Comparison of ENCODE assay signal across 8 cellular contexts in the genomic region with DNA sequence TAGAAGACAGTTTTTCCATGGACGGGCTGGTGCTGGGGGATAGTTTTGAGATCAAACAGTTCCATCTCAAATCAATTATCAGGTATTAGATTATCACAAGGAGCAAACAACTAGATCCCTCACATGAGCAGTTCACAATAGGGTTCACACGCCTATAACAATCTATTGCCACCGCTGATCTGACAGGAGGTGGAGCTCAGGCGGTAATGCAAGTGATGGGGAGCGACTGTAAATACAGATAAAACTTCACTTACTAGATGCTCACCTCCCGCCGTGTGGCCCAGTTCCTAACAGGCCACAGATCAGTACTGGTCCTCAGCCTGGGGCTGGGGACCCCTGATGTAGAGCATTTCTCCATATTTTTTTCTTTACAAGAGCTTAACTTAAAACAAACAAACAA.
"Had no signal": no experiment of that assay in that cellular context is flagged by ENCODE, and none has a peak within 500 bp of the region (broad histone marks: within the 10 kb centered on the region; RNA-seq: fewer than 3 reads in every experiment).

No MANE protein-coding gene starts in this region.

- H3K36me3 ChIP-seq: HAP-1 had no signal

- DNase-seq: GM23248, GOT3, H7, H9, HCEC 1CT, HFFc6 had no signal

- H3K27ac Mint-ChIP-seq: GM23338, H9, HFFc6 had no signal

- H3K9me3 Mint-ChIP-seq: GM23338 had no signal

- H3K9ac ChIP-seq: GM23248 had no signal

- H3K4me1 Mint-ChIP-seq: GM23338, H9 had no signal

- H3K4me3 ChIP-seq: GM23248, GM23338, HAP-1 had no signal

- H3K4me3 Mint-ChIP-seq: GM23338, H9, HFFc6 had no signal

- H3K27ac ChIP-seq: GM23248 had no signal

- H3K9me3 ChIP-seq: HAP-1 had no signal
